ENCODE assay signal across 23 cellular contexts in the genomic region with DNA sequence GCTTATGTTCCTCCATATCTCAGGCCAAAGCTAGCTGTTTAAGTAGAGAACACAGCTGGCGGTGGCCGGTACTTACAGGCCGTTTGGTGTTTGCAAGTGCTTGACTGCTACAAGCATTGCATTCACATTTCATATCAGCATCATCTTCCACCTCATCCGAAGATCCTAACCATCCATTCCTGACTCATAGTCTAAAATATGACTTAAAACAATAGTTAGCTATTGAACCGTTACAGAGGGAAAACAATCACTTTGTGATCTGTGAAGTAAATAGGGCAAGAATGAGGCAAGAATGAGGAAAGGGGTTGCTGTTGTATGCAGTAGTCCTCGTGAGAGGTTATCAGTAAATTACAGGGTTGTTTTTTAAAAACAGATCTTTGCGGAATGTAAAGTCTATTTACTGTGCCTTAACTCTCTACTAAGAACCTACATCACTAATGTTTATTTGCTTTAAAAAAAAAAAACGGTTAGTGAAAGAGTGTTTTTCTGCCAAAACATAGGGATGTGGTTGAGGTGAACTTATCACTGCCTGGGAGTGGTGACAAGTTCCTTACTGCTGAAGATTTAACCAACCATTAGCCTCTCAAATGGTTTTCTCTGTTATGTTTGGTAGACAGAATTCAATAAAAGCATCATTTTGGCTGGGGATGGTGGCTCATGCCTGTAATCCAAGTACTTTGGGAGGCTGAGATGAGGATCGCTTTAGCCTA. TPM values are rescaled to one million over a fixed set of nuclear protein-coding genes. Genes with fewer than 3 reads are reported as not detected.
A peak's percentile ranks its signal among the peaks of the same experiment; 100 is the strongest.
DNase-seq lines count a peak whose midpoint lies in the region; ATAC-seq and TF ChIP-seq lines count a peak whose summit lies in the region.
"Had no signal": no experiment of that assay in that cellular context is flagged by ENCODE, and none has a peak within 500 bp of the region (broad histone marks: within the 10 kb centered on the region; RNA-seq: fewer than 3 reads in every experiment).

No MANE protein-coding gene starts in this region.

- H3K27me3 Mint-ChIP-seq in activated T-helper 17 cell treated with anti-CD3 and anti-CD28 coated beads, Interleukin-2, amount 50 U/mL, for 72 hours = no peaks in the 10 kb centered on the region
- H3K27me3 Mint-ChIP-seq: brain; memory B cell; naive thymus-derived CD8-positive, alpha-beta T cell had no signal

- in situ Hi-C loops in GM23248 (cut with MboI) = loop anchor here (10.0 kb wide), 1 partner anchor 136 kb away; the partner anchor contains the start of genes CEP89 and FAAP24

- no peak overlapping the region for H2AFZ ChIP-seq in GM23248

- H3K36me3 ChIP-seq in GM23248 (ENCODE audit: low read depth) = peaks cover 21% of the 10 kb centered on the region

- DNase-seq in GM23248 = peak; percentile 16
- DNase-seq in fibroblast of pulmonary artery (ENCODE audit: low read depth) = peak; percentile 85
- peak; percentile 86 for DNase-seq in renal cortical epithelial cell (ENCODE audit: low read depth)
- no peak for DNase-seq in CD1c-positive myeloid dendritic cell (ENCODE audit: extremely low spot score)
- DNase-seq in NCI-H187 (lab: John Stamatoyannopoulos, UW) = no peak
- DNase-seq: activated CD4-positive, alpha-beta T cell treated with anti-CD3 and anti-CD28 coated beads, Interleukin-2, amount 50 U/mL, for 4 hours; activated naive CD4-positive, alpha-beta T cell treated with anti-CD3 and anti-CD28 coated beads for 36 hours; activated T-cell treated with anti-CD3 and anti-CD28 coated beads for 4 hours; dorsolateral prefrontal cortex; heart left ventricle; MG63; naive thymus-derived CD8-positive, alpha-beta T cell; stimulated activated CD4-positive, alpha-beta T cell treated with anti-CD3 and anti-CD28 coated beads, Interleukin-4, amount 100 ng/mL, for 1 hour had no signal

- H3K4me2 ChIP-seq in GM23248 (ENCODE audit: unreplicated experiment) = no peak overlapping the region

- no peak for ATAC-seq in activated T-helper 17 cell treated with anti-CD3 and anti-CD28 coated beads, Interleukin-2, amount 50 U/mL, for 72 hours (replicated peaks)
- no peak for ATAC-seq in esophagus mucosa
- ATAC-seq: heart left ventricle; naive thymus-derived CD8-positive, alpha-beta T cell had no signal

- H3K9ac ChIP-seq in GM23248 = no peak overlapping the region

- peaks cover 85% of the 10 kb centered on the region for H3K36me3 Mint-ChIP-seq in activated T-helper 17 cell treated with anti-CD3 and anti-CD28 coated beads, Interleukin-2, amount 50 U/mL, for 72 hours (ENCODE audit: low read depth)

- peak overlapping the region; percentile 48 for H3K27ac Mint-ChIP-seq in activated T-helper 17 cell treated with anti-CD3 and anti-CD28 coated beads, Interleukin-2, amount 50 U/mL, for 72 hours
- H3K27ac Mint-ChIP-seq: activated naive CD4-positive, alpha-beta T cell treated with anti-CD3 and anti-CD28 coated beads for 36 hours; brain; memory B cell; naive thymus-derived CD8-positive, alpha-beta T cell had no signal

- no peaks in the 10 kb centered on the region for H3K9me3 ChIP-seq in GM23248 (ENCODE audit: low read depth)
- H3K9me3 ChIP-seq: heart left ventricle, MG63 had no signal

- no peaks in the 10 kb centered on the region for H3K27me3 ChIP-seq in GM23248 (replicated peaks; ENCODE audit: insufficient read depth)
- H3K27me3 ChIP-seq: dorsolateral prefrontal cortex, heart left ventricle, MG63 had no signal

- no peak overlapping the region for H3K4me3 Mint-ChIP-seq in activated T-helper 17 cell treated with anti-CD3 and anti-CD28 coated beads, Interleukin-2, amount 50 U/mL, for 72 hours
- H3K4me3 Mint-ChIP-seq: activated naive CD4-positive, alpha-beta T cell treated with anti-CD3 and anti-CD28 coated beads for 36 hours; brain; memory B cell; naive thymus-derived CD8-positive, alpha-beta T cell had no signal

- H3K9me2 ChIP-seq in GM23248 (ENCODE audit: insufficient read depth) = no peaks in the 10 kb centered on the region

- H3K27ac ChIP-seq in GM23248 = no peak overlapping the region
- H3K27ac ChIP-seq: dorsolateral prefrontal cortex, heart left ventricle, skin epidermis, VCaP had no signal

- peaks cover 4% of the 10 kb centered on the region for H3K4me1 Mint-ChIP-seq in activated T-helper 17 cell treated with anti-CD3 and anti-CD28 coated beads, Interleukin-2, amount 50 U/mL, for 72 hours
- H3K4me1 Mint-ChIP-seq: brain; memory B cell; naive thymus-derived CD8-positive, alpha-beta T cell had no signal

- H4K20me1 ChIP-seq in GM23248 (ENCODE audit: insufficient read depth) = no peaks in the 10 kb centered on the region

- no peaks in the 10 kb centered on the region for H3F3A ChIP-seq in GM23248 (ENCODE audit: insufficient read depth)

- no peaks in the 10 kb centered on the region for H3K4me1 ChIP-seq in GM23248 (ENCODE audit: insufficient read depth)
- H3K4me1 ChIP-seq: heart left ventricle had no signal

- no peaks in the 10 kb centered on the region for H3K9me3 Mint-ChIP-seq in activated T-helper 17 cell treated with anti-CD3 and anti-CD28 coated beads, Interleukin-2, amount 50 U/mL, for 72 hours
- H3K9me3 Mint-ChIP-seq: activated naive CD4-positive, alpha-beta T cell treated with anti-CD3 and anti-CD28 coated beads for 36 hours; brain; memory B cell; naive thymus-derived CD8-positive, alpha-beta T cell had no signal

- H3K79me2 ChIP-seq in GM23248 (ENCODE audit: insufficient read depth) = no peaks in the 10 kb centered on the region

- no peak overlapping the region for H3K4me3 ChIP-seq in GM23248
- no peak overlapping the region for H3K4me3 ChIP-seq in fibroblast of pulmonary artery (replicated peaks; ENCODE audit: low read depth, low read length)
- H3K4me3 ChIP-seq: dorsolateral prefrontal cortex, heart left ventricle, MG63, skin epidermis had no signal

- 76 to 81% methylated on average over 9 of the region's 9 CpGs for WGBS in GM23248 (ENCODE audit: low coverage in 1 of 2, low lambda C conversion rate in 2 of 2, missing lambda C conversion rate in 2 of 2), 2 experiments

- no peak for TF ChIP-seq CTCF in fibroblast of pulmonary artery (IDR thresholded peaks at IDR 0.05; ENCODE audit: low read length, missing control alignments)

RNA-seq across cellular contexts. Expression of gene WDR88, which starts 21.6 kb away (rescaled TPM):
- total RNA-seq in GM23248 (2014; rRNA removed; shearing (Covaris generic)) = not detected in 2 replicates
- polyA plus RNA-seq in GM23248 (2016; fragmentation: Nextera tagmentation; extraction: Ambion mirVana) = 0.10 TPM in 2 replicates
- total RNA-seq in activated T-helper 17 cell treated with anti-CD3 and anti-CD28 coated beads, Interleukin-2, amount 50 U/mL, for 72 hours = under 1 TPM in 1 of 2 donors, not detected in 1; 0.58 TPM
- total RNA-seq in renal cortical epithelial cell = not detected in 2 replicates
- total RNA-seq in esophagus mucosa = not detected
- total RNA-seq: activated naive CD4-positive, alpha-beta T cell treated with anti-CD3 and anti-CD28 coated beads for 36 hours; posterior vena cava; RPMI7951 had no signal
- polyA plus RNA-seq: BJ, esophagus, heart left ventricle had no signal

RNA-seq across cellular contexts. Expression of gene GPATCH1, which starts 29.4 kb away (rescaled TPM):
- 3.8 and 5.1 TPM in 2 replicates for total RNA-seq in GM23248 (2014; rRNA removed; shearing (Covaris generic))
- 6.3 and 6.5 TPM in 2 replicates for polyA plus RNA-seq in GM23248 (2016; fragmentation: Nextera tagmentation; extraction: Ambion mirVana)
- 10 to 100 TPM; 10.4 to 10.7 TPM for total RNA-seq in activated T-helper 17 cell treated with anti-CD3 and anti-CD28 coated beads, Interleukin-2, amount 50 U/mL, for 72 hours
- total RNA-seq in renal cortical epithelial cell = 4.2 and 8.3 TPM in 2 replicates
- 3.9 TPM for total RNA-seq in esophagus mucosa

RNA-seq across cellular contexts. Expression of gene RHPN2, which starts 45.7 kb away (rescaled TPM):
- 1.3 and 4.8 TPM in 2 replicates for total RNA-seq in GM23248 (2014; rRNA removed; shearing (Covaris generic))
- polyA plus RNA-seq in GM23248 (2016; fragmentation: Nextera tagmentation; extraction: Ambion mirVana) = 1.5 and 1.9 TPM in 2 replicates
- 1 to 10 TPM; 2.3 TPM for total RNA-seq in activated T-helper 17 cell treated with anti-CD3 and anti-CD28 coated beads, Interleukin-2, amount 50 U/mL, for 72 hours
- total RNA-seq in renal cortical epithelial cell (46.5 and 92.1 TPM in 2 replicates), esophagus mucosa (0.84 TPM)

Comparison
In these comparisons a context has a peak if more than half of its experiments do, and no peak if none do; other contexts are left out.
1. DNase-seq: peak in GM23248 (single experiment), fibroblast of pulmonary artery (single experiment) and renal cortical epithelial cell (single experiment); none in CD1c-positive myeloid dendritic cell (single experiment) and NCI-H187 (0 of 2).